Comparison of ENCODE assay signal across 1 cellular context in genomic region chr1:178713270-178713669, GRCh38.
TF ChIP-seq lines count a peak whose summit lies in the region.

No MANE protein-coding gene starts in this region.

TF ChIP-seq in H1, 55 proteins besides CTCF, POLR2A, EP300 and RAD21 (continued from another document):
- no peak for TF ChIP-seq USF2 (IDR thresholded peaks at IDR 0.05; ENCODE audit: low read length)
- TF ChIP-seq BRCA1 (IDR thresholded peaks at IDR 0.05; ENCODE audit: low read depth, low read length), result no peak
